15 cellular contexts compared by ENCODE assay signal in the genomic region with DNA sequence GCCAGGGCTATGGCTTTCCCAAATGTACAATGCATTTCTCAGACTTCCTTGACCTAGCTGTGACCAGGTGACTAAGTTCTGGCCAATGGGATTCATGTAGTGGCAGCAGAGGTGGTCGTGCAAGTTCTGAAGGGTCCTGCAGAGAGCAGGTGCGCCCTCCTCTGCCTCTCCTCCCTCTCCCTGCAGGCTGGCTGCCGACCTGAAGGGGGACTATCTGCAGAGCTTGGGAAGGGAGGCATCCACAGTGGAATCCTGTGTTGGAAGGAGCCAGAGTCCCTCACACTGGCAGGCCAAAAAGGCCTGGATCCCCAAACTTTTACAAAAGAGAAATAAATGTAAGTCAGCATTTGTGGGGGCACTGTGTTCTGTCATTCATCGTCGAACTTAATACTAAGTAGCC.
"Had no signal": no experiment of that assay in that cellular context is flagged by ENCODE, and none has a peak within 500 bp of the region (broad histone marks: within the 10 kb centered on the region; RNA-seq: fewer than 3 reads in every experiment).

No MANE protein-coding gene starts in this region.

- DNase-seq: cortex of kidney; dorsolateral prefrontal cortex; effector CD8-positive, alpha-beta T cell; gastrocnemius medialis; heart right ventricle; hypothalamus; mammary epithelial cell; naive thymus-derived CD4-positive, alpha-beta T cell; ovary; right cardiac atrium; stimulated activated CD4-positive, alpha-beta T cell treated with anti-CD3 and anti-CD28 coated beads, Interleukin-2, amount 100 ng/mL, for 48 hours; stimulated activated naive CD4-positive, alpha-beta T cell treated with Interleukin-2 at 50 U/mL for 16 hours had no signal

- FAIRE-seq: endometrium had no signal

- H3K27me3 ChIP-seq: dorsolateral prefrontal cortex, gastrocnemius medialis, heart right ventricle, ovary had no signal

- H3K27ac ChIP-seq: dorsolateral prefrontal cortex, gastrocnemius medialis, heart right ventricle, ovary had no signal

- ATAC-seq: gastrocnemius medialis; left lobe of liver; naive thymus-derived CD4-positive, alpha-beta T cell; right cardiac atrium had no signal

- H3K4me1 ChIP-seq: gastrocnemius medialis, heart right ventricle had no signal

- H3K27ac Mint-ChIP-seq: naive thymus-derived CD4-positive, alpha-beta T cell had no signal

- H3K36me3 ChIP-seq: gastrocnemius medialis, heart right ventricle, ovary had no signal

- H3K4me3 Mint-ChIP-seq: naive thymus-derived CD4-positive, alpha-beta T cell had no signal

- H3K9me3 ChIP-seq: gastrocnemius medialis, ovary had no signal

- H3K4me2 ChIP-seq: smooth muscle cell had no signal

- H3K4me3 ChIP-seq: dorsolateral prefrontal cortex, gastrocnemius medialis, heart right ventricle, ovary, smooth muscle cell had no signal
